Comparison of ENCODE assay signal across 17 cellular contexts in the genomic region with DNA sequence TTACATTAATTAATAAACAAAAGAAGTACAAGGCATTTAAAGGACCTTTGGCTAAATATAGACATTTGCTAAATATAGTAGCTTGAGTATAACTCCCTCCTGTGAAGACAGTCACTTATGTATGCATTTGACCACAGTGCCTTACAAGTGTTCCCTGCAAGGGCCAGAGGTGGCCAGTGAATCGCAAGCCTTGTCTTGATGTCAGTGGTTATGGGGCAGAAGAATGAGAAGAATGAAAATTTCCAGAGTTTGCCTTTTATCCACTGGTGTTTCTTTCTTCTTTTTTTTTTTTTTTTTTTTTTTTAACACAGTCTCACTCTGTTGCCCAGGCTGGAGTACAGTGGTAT. TPM values are rescaled to one million over a fixed set of nuclear protein-coding genes. Genes with fewer than 3 reads are reported as not detected.
DNase-seq lines count a peak whose midpoint lies in the region; ATAC-seq and TF ChIP-seq lines count a peak whose summit lies in the region.
"Had no signal": no experiment of that assay in that cellular context is flagged by ENCODE, and none has a peak within 500 bp of the region (broad histone marks: within the 10 kb centered on the region; RNA-seq: fewer than 3 reads in every experiment).

No MANE protein-coding gene starts in this region.

- TF ChIP-seq EP300 in esophagus muscularis mucosa (IDR thresholded peaks at IDR 0.05) = no peak

- no peak for ATAC-seq in PC-3
- no peak for ATAC-seq in GM21825 (IDR thresholded peaks at IDR 0.05; ENCODE audit: unreplicated experiment)

- peaks cover 21% of the 10 kb centered on the region for H3K27me3 Mint-ChIP-seq in neural crest cell (ENCODE audit: low read depth)

- H2AFZ ChIP-seq in PC-3 (ENCODE audit: low read length) (no peak overlapping the region), MM.1S (ENCODE audit: low read length) (no peak overlapping the region)

- DNase-seq in PC-3 = no peak
- DNase-seq in esophagus muscularis mucosa (ENCODE audit: extremely low spot score) = no peak
- no peak for DNase-seq in neural crest cell (ENCODE audit: low read depth, low spot score)
- DNase-seq in MM.1S = no peak
- DNase-seq in ureter (ENCODE audit: low spot score) = no peak
- no peak for DNase-seq in colonic mucosa
- DNase-seq: activated CD4-positive, alpha-beta T cell treated with anti-CD3 and anti-CD28 coated beads for 4 hours; activated CD8-positive, alpha-beta memory T cell treated with anti-CD3 and anti-CD28 coated beads, Interleukin-2, amount 50 U/mL, for 48 hours; activated naive CD4-positive, alpha-beta T cell treated with anti-CD3 and anti-CD28 coated beads, Interleukin-2, amount 50 U/mL, for 16 hours; DMS 273 treated with DMSO at 0.1 percent for 48 hours; effector CD8-positive, alpha-beta T cell; NCI-H2029; stimulated activated CD4-positive, alpha-beta T cell treated with anti-CD3 and anti-CD28 coated beads, Interleukin-4, amount 100 ng/mL, for 1 hour; thyroid gland had no signal

- no peaks in the 10 kb centered on the region for H3K9me3 Mint-ChIP-seq in neural crest cell
- H3K9me3 Mint-ChIP-seq: memory B cell had no signal

- H3K27me3 ChIP-seq in BLaER1 (peaks cover 45% of the 10 kb centered on the region), PC-3 (ENCODE audit: low read length) (no peaks in the 10 kb centered on the region), esophagus muscularis mucosa (no peaks in the 10 kb centered on the region), MM.1S (replicated peaks; ENCODE audit: insufficient read depth, low read length) (no peaks in the 10 kb centered on the region; the same call in 1 of the 2 replicates), colonic mucosa (no peaks in the 10 kb centered on the region)
- H3K27me3 ChIP-seq: thyroid gland had no signal

- 0 out of 2 replicates have a peak overlapping the region, but pooled peaks have one; percentile 86 for H3K9ac ChIP-seq in BLaER1
- no peak overlapping the region for H3K9ac ChIP-seq in PC-3 (ENCODE audit: low read length)
- no peak overlapping the region for H3K9ac ChIP-seq in MM.1S (ENCODE audit: low read length)
- H3K9ac ChIP-seq in colonic mucosa (ENCODE audit: low read depth in 2 of 2, low read length in 2 of 2) = no peak overlapping the region

- H3K27ac Mint-ChIP-seq in neural crest cell (ENCODE audit: unreplicated experiment) = no peak overlapping the region
- H3K27ac Mint-ChIP-seq: memory B cell had no signal

- peaks cover 50% of the 10 kb centered on the region for H3K4me1 Mint-ChIP-seq in neural crest cell

- H3K36me3 Mint-ChIP-seq in neural crest cell (ENCODE audit: low read depth) = peaks cover 9% of the 10 kb centered on the region
- H3K36me3 Mint-ChIP-seq: memory B cell had no signal

- peaks cover 54% of the 10 kb centered on the region for H4K20me1 ChIP-seq in BLaER1
- H4K20me1 ChIP-seq in PC-3 (ENCODE audit: low read length) = no peaks in the 10 kb centered on the region
- H4K20me1 ChIP-seq in MM.1S (ENCODE audit: insufficient read depth, low read length) = no peaks in the 10 kb centered on the region

- H3K4me1 ChIP-seq in BLaER1 (peaks cover 87% of the 10 kb centered on the region), PC-3 (ENCODE audit: insufficient read depth, low read length) (peaks cover 10% of the 10 kb centered on the region; the same call in 1 of the 2 replicates), esophagus muscularis mucosa (peaks cover 53 to 80% (median 77%) of the 10 kb centered on the region in 4 donors), MM.1S (ENCODE audit: low read length) (peaks cover 13% of the 10 kb centered on the region), colonic mucosa (peaks cover 5% of the 10 kb centered on the region)

- CTCF ChIA-PET in PC-3 (lab: Charles Lee) = no interaction called here

- H3K79me2 ChIP-seq in PC-3 (ENCODE audit: low read length) (peaks cover 12% of the 10 kb centered on the region), MM.1S (ENCODE audit: low read length) (no peaks in the 10 kb centered on the region)

- WGBS in esophagus muscularis mucosa = 50% methylated on average over 1 of the region's 1 CpG

- intact Hi-C loops in PC-3 (cut with micrococcal nuclease) = no loop called here
- intact Hi-C loops in esophagus muscularis mucosa (cut with DNase I) = no loop called here
- intact Hi-C loops in colonic mucosa (cut with DNase I) = no loop called here

- TF ChIP-seq POLR2A in esophagus muscularis mucosa (IDR thresholded peaks at IDR 0.05; ENCODE audit: low read depth) = no peak

- peak overlapping the region; percentile 93 for H3K4me3 Mint-ChIP-seq in neural crest cell

- H3K9me2 ChIP-seq in PC-3 (replicated peaks; ENCODE audit: low read length) = no peaks in the 10 kb centered on the region
- H3K9me2 ChIP-seq in MM.1S (replicated peaks; ENCODE audit: insufficient read depth, low read length) = no peaks in the 10 kb centered on the region

- no TSS peak for BruUV-seq in PC-3 (replicated peaks; lab: Mats Ljungman, UMichigan)

- POLR2A ChIA-PET in PC-3 (lab: Charles Lee; ENCODE audit: unreplicated experiment) = no interaction called here

- H3K4me3 ChIP-seq in BLaER1 (peak overlapping the region; percentile 88), PC-3 (ENCODE audit: low read length) (no peak overlapping the region), esophagus muscularis mucosa (peak overlapping the region in 3 of 4 donors; percentile 83 to 95 (median 89)), MM.1S (ENCODE audit: low read length) (no peak overlapping the region), colonic mucosa (no peak overlapping the region)

- H3K27ac ChIP-seq in BLaER1 = no peak overlapping the region
- H3K27ac ChIP-seq in PC-3 (ENCODE audit: low read length) = no peak overlapping the region
- peak overlapping the region in 2 of 4 donors; percentile 89 for H3K27ac ChIP-seq in esophagus muscularis mucosa (replicated peaks in 1 of 4)
- H3K27ac ChIP-seq in MM.1S (ENCODE audit: low read length) = no peak overlapping the region
- H3K27ac ChIP-seq in colonic mucosa = no peak overlapping the region
- H3K27ac ChIP-seq: thyroid gland had no signal

- H3K9me3 ChIP-seq in BLaER1 (peaks cover 10% of the 10 kb centered on the region), PC-3 (ENCODE audit: low read length) (no peaks in the 10 kb centered on the region), esophagus muscularis mucosa (no peaks in the 10 kb centered on the region), MM.1S (replicated peaks; ENCODE audit: insufficient read depth, low read length) (no peaks in the 10 kb centered on the region), colonic mucosa (no peaks in the 10 kb centered on the region)
- H3K9me3 ChIP-seq: thyroid gland had no signal

- no peaks in the 10 kb centered on the region for H3F3A ChIP-seq in PC-3 (ENCODE audit: low read length, unreplicated experiment)
- H3F3A ChIP-seq in MM.1S (ENCODE audit: insufficient read depth, low read length) = no peaks in the 10 kb centered on the region

- TF ChIP-seq CTCF in PC-3 (conservative IDR thresholded peaks at IDR 0.05; ENCODE audit: low read depth, low read length) (no peak), esophagus muscularis mucosa (IDR thresholded peaks at IDR 0.05) (no peak), neural crest cell (conservative IDR thresholded peaks at IDR 0.05) (no peak), MM.1S (IDR thresholded peaks at IDR 0.05; ENCODE audit: low read length) (no peak), colonic mucosa (IDR thresholded peaks at IDR 0.05) (no peak)

- peak overlapping the region; percentile 98 for H3K4me2 ChIP-seq in BLaER1
- peak overlapping the region; percentile 94 for H3K4me2 ChIP-seq in PC-3 (ENCODE audit: low read length)
- no peak overlapping the region for H3K4me2 ChIP-seq in MM.1S (ENCODE audit: low read depth, low read length)

- peaks cover 43% of the 10 kb centered on the region for H3K36me3 ChIP-seq in BLaER1
- H3K36me3 ChIP-seq in PC-3 (ENCODE audit: low read depth, low read length) = no peaks in the 10 kb centered on the region
- peaks cover 0 to 9% (median 2%) of the 10 kb centered on the region in 4 donors for H3K36me3 ChIP-seq in esophagus muscularis mucosa
- H3K36me3 ChIP-seq in MM.1S (replicated peaks; ENCODE audit: insufficient read depth, low read length) = no peaks in the 10 kb centered on the region
- H3K36me3 ChIP-seq in colonic mucosa = no peaks in the 10 kb centered on the region
- H3K36me3 ChIP-seq: thyroid gland had no signal

RNA-seq across cellular contexts. Expression of a gene that starts 1.8 kb away (rescaled TPM):
- total RNA-seq in PC-3 (2014; rRNA removed) = 87.8 and 106 TPM in 2 replicates
- total RNA-seq in esophagus muscularis mucosa = 100 to 1,000 TPM; 142 to 213 (median 191) TPM
- 37.1 and 38.5 TPM in 2 replicates for total RNA-seq in neural crest cell
- 207 TPM for total RNA-seq in ureter
- 100 to 1,000 TPM; 114 to 133 TPM for total RNA-seq in colonic mucosa

RNA-seq across cellular contexts. Expression of a gene that starts 38.6 kb away (rescaled TPM):
- total RNA-seq in PC-3 (2014; rRNA removed) (28.9 and 52.2 TPM in 2 replicates), esophagus muscularis mucosa (1 to 10 TPM in 2 of 4 donors, under 1 TPM in 2; 0.83 to 3.7 (median 1.4) TPM), neural crest cell (not detected in 2 replicates), ureter (24.2 TPM), colonic mucosa (10 to 100 TPM; 32.5 to 34.7 TPM)

Comparison
In these comparisons a context has a peak if more than half of its experiments do, and no peak if none do; other contexts are left out.
1. H3K4me3 ChIP-seq: peak in BLaER1 (single experiment) and esophagus muscularis mucosa (3 of 4); none in PC-3 (single experiment), MM.1S (single experiment) and colonic mucosa (single experiment).